2 cellular contexts compared by ENCODE assay signal in genomic region chr3:105387122-105387751, GRCh38.
A peak's percentile ranks its signal among the peaks of the same experiment; 100 is the strongest.
TF ChIP-seq lines count a peak whose summit lies in the region.

No MANE protein-coding gene starts in this region.

TF ChIP-seq in A549, 52 proteins besides CTCF, POLR2A, EP300 and RAD21 (continued from another document):
- TF ChIP-seq ELK1 (IDR thresholded peaks at IDR 0.05; ENCODE audit: low read depth, low read length) (no peak), BCL3 (IDR thresholded peaks at IDR 0.05) (peak; percentile 97), RARB (CRISPR knock-in tag; IDR thresholded peaks at IDR 0.05) (0 out of 2 replicates have a peak, but pooled peaks have one; percentile 37), CHD2 (IDR thresholded peaks at IDR 0.05; ENCODE audit: low read length, partially characterized antibody) (no peak), CBX8 (IDR thresholded peaks at IDR 0.05) (no peak), POLR2AphosphoS2 (conservative IDR thresholded peaks at IDR 0.05; ENCODE audit: low read length) (no peak), CEBPB (IDR thresholded peaks at IDR 0.05) (peak; percentile 99), ZSCAN20 (CRISPR knock-in tag; IDR thresholded peaks at IDR 0.05) (no peak), KDM1A (IDR thresholded peaks at IDR 0.05; ENCODE audit: low read depth) (no peak), EHMT2 (IDR thresholded peaks at IDR 0.05; ENCODE audit: low read depth) (no peak), MAX (IDR thresholded peaks at IDR 0.05) (peak; percentile 56; the same call in 1 of the 2 replicates), FOSL2 (IDR thresholded peaks at IDR 0.05) (peak; percentile 89), FOSL2 (CRISPR knock-in tag; IDR thresholded peaks at IDR 0.05) (peak; percentile 96), HOXB13 (CRISPR knock-in tag; IDR thresholded peaks at IDR 0.05; ENCODE audit: low read depth) (no peak), GATA3 (IDR thresholded peaks at IDR 0.05; ENCODE audit: borderline replicate concordance) (peak; percentile 92), EHF (CRISPR knock-in tag; IDR thresholded peaks at IDR 0.05) (peak; percentile 67; the same call in 1 of the 2 replicates), JUNB (IDR thresholded peaks at IDR 0.05) (peak; percentile 97), ZFP36 (IDR thresholded peaks at IDR 0.05; ENCODE audit: borderline replicate concordance, partially characterized antibody) (peak; percentile 27), FOXS1 (CRISPR knock-in tag; IDR thresholded peaks at IDR 0.05) (peak; percentile 87; the same call in 1 of the 2 replicates), SMC3 (IDR thresholded peaks at IDR 0.05) (peak; percentile 60)

TF ChIP-seq in GM23338, 12 proteins besides CTCF, POLR2A, EP300 and RAD21 (continued from another document):
- TF ChIP-seq REST (IDR thresholded peaks at IDR 0.05; ENCODE audit: unreplicated experiment) (no peak), ZNF462 (CRISPR knock-in tag; IDR thresholded peaks at IDR 0.05) (no peak), EZH2 (IDR thresholded peaks at IDR 0.05; ENCODE audit: low read depth, unreplicated experiment) (no peak), ETS1 (IDR thresholded peaks at IDR 0.05) (no peak), EZH2phosphoT487 (IDR thresholded peaks at IDR 0.05; ENCODE audit: unreplicated experiment) (no peak), JUNB (IDR thresholded peaks at IDR 0.05; ENCODE audit: unreplicated experiment) (no peak), NANOG (IDR thresholded peaks at IDR 0.05; ENCODE audit: borderline replicate concordance) (no peak), ZNF331 (CRISPR knock-in tag; IDR thresholded peaks at IDR 0.05; ENCODE audit: low read depth) (no peak), CREB1 (CRISPR knock-in tag; IDR thresholded peaks at IDR 0.05; ENCODE audit: low read depth) (no peak)
